Comparison of ENCODE assay signal across 12 cellular contexts in the genomic region with DNA sequence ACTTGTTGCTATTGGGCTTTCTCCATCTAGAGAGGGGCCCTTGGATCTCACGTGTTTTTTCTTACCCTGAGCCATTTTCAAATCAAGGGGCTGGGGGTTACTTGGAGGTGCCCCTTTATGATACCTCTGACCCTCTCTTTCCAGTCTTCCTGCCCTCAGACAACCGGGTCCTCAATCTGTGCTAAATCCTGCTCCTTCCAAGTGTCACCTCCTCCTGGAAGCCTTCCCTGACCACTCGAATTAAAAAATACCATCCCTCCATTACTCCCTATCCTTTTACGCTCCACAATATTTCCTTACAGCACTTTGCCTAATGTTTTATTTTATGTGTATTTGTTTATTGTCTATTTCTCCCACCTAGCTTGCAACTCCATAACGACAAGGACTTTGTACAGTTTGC. TPM values are rescaled to one million over a fixed set of nuclear protein-coding genes. Genes with fewer than 3 reads are reported as not detected.
"Had no signal": no experiment of that assay in that cellular context is flagged by ENCODE, and none has a peak within 500 bp of the region (broad histone marks: within the 10 kb centered on the region; RNA-seq: fewer than 3 reads in every experiment).

No MANE protein-coding gene starts in this region.

- H3K9ac ChIP-seq: GM23248 had no signal

- H3K9me3 ChIP-seq: HAP-1 had no signal

- ATAC-seq: HCT116, HepG2 had no signal

- H3K36me3 ChIP-seq: HAP-1 had no signal

- H2AFZ ChIP-seq: GM23248 had no signal

- H3K27ac ChIP-seq: GM23248, HL-60 had no signal

- H3K4me3 Mint-ChIP-seq: HFFc6, IgD-negative memory B cell had no signal

- H3K4me3 ChIP-seq: GM23248, HAP-1 had no signal

- DNase-seq: GM23248, GOT3, H7, HFFc6, KG1 had no signal

- H3K27ac Mint-ChIP-seq: HFFc6, IgD-negative memory B cell had no signal

- H3K4me1 ChIP-seq: HAP-1 had no signal

RNA-seq across cellular contexts. Expression of a gene that starts 3.3 kb away (rescaled TPM):
- total RNA-seq: GM23248, H4, HepG2, HFFc6, HT1080 had no signal
- polyA plus RNA-seq: GM23248, HepG2, IgD-negative memory B cell had no signal

RNA-seq across cellular contexts. Expression of a gene that starts 14.3 kb away (rescaled TPM):
- total RNA-seq: GM23248, H4, HepG2, HFFc6, HT1080 had no signal
- polyA plus RNA-seq: GM23248, HepG2, IgD-negative memory B cell had no signal

RNA-seq across cellular contexts. Expression of a gene that starts 21.4 kb away (rescaled TPM):
- total RNA-seq: GM23248, H4, HepG2, HFFc6, HT1080 had no signal
- polyA plus RNA-seq: GM23248, HepG2, IgD-negative memory B cell had no signal

RNA-seq across cellular contexts. Expression of a gene that starts 28.4 kb away (rescaled TPM):
- total RNA-seq: GM23248, H4, H7, HepG2, HFFc6, HT1080 had no signal
- polyA plus RNA-seq: GM23248, HepG2, IgD-negative memory B cell had no signal

RNA-seq across cellular contexts. Expression of a gene that starts 28.7 kb away (rescaled TPM):
- total RNA-seq: GM23248, H4, HFFc6, HT1080 had no signal
- polyA plus RNA-seq: GM23248, IgD-negative memory B cell had no signal
